1 cellular context compared by ENCODE assay signal in genomic region chr12:6742080-6742479, GRCh38.
TF ChIP-seq lines count a peak whose summit lies in the region.
"Not testable (repeated sequence)": the region's sequence is repeated elsewhere in the genome, so short reads cannot be mapped to it uniquely, and the experiment has no call there.

No MANE protein-coding gene starts in this region.

TF ChIP-seq in HepG2, 621 proteins besides CTCF, POLR2A, EP300 and RAD21:
- TF ChIP-seq RAD51 (IDR thresholded peaks at IDR 0.05; ENCODE audit: borderline replicate concordance) (peak; percentile 69; the same call in 1 of the 2 replicates), USF2 (CRISPR knock-in tag; IDR thresholded peaks at IDR 0.05; ENCODE audit: borderline replicate concordance) (peak; percentile 33; the same call in 1 of the 2 replicates)
- TF ChIP-seq USF2 (IDR thresholded peaks at IDR 0.05; ENCODE audit: low read depth, low read length) = not testable (repeated sequence)
